7 cellular contexts compared by ENCODE assay signal in the genomic region with DNA sequence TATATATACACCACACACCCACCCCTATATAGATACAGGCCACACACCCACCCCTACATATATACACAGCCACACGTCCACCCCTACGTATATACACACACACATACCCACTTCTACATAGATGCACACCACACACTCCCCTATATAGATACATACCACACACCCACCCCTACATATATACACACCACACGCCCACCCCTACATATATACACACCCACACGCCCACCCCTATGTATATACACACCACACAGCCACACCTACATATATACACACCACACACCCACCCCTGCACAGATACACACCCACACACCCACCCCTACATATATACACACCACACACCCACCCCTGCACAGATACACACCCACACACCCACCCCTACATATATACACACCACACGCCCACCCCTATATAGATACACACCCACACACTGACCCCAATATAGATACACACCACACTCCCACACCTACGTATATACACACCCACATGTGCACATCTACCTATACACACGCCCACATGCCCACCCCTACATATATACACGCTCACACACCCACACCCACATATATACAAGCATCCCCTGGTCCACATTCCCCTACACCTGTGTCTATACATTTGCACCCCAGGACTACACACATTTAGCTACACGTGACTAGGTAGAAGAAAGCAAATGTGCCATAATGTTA.
"Had no signal": no experiment of that assay in that cellular context is flagged by ENCODE, and none has a peak within 500 bp of the region (broad histone marks: within the 10 kb centered on the region; RNA-seq: fewer than 3 reads in every experiment).

No MANE protein-coding gene starts in this region.

- H3K4me1 Mint-ChIP-seq: GM23338, H9, IgD-negative memory B cell had no signal

- H3K4me3 Mint-ChIP-seq: GM23338, H9, HFFc6 had no signal

- H3K36me3 Mint-ChIP-seq: IgD-negative memory B cell had no signal

- DNase-seq: H9, HCEC 1CT, HFFc6 had no signal

- H3K4me3 ChIP-seq: GM23338 had no signal

- H3K27ac ChIP-seq: HL-60 had no signal

- ATAC-seq: GM23338, HepG2 had no signal

- H3K27ac Mint-ChIP-seq: GM23338, H9, HFFc6, IgD-negative memory B cell had no signal
